Comparison of ENCODE assay signal across 15 cellular contexts in the genomic region with DNA sequence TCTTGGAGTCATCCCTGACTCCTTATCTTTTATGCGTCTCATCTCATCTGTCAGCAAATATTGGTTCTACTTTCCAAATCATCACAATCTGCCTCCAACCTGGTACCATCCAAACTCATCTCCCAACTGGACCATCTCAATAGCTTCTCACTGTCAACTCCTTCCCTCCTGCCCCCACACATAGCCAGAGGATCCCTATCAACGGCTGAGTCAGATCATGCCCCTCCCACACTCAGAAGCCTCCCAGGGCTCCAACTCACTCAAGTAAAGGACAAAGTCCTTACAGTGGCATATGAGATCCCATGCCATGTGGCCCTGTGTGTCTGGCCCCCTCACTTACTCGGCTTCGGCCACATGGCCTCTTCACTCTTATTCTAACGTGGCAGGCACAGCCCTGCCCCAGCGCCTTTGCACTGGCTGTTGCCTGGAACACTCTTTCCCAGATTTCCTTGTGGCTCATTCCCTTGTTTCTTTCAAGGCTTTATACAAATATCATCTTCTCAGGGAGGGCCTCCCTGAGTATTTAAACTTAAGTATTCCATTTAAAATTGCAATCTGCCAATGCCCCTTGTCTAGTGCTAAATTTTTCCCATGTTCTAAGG. TPM values are rescaled to one million over a fixed set of nuclear protein-coding genes. Genes with fewer than 3 reads are reported as not detected.
A peak's percentile ranks its signal among the peaks of the same experiment; 100 is the strongest.
DNase-seq lines count a peak whose midpoint lies in the region; ATAC-seq and TF ChIP-seq lines count a peak whose summit lies in the region.
"Had no signal": no experiment of that assay in that cellular context is flagged by ENCODE, and none has a peak within 500 bp of the region (broad histone marks: within the 10 kb centered on the region; RNA-seq: fewer than 3 reads in every experiment).

No MANE protein-coding gene starts in this region.

- 52 to 71% (median 58%) methylated on average over 6 of the region's 6 CpGs for WGBS in stomach, 5 donors

- H3K36me3 Mint-ChIP-seq in activated CD8-positive, alpha-beta T cell treated with anti-CD3 and anti-CD28 coated beads for 36 hours (ENCODE audit: low read depth) = peaks cover 5% of the 10 kb centered on the region
- H3K36me3 Mint-ChIP-seq in activated CD8-positive, alpha-beta T cell treated with anti-CD3 and anti-CD28 coated beads, Interleukin-2, amount 10 ng/mL, durations not matched to agents 7 days and 5 days (ENCODE audit: low read depth) = peaks cover 2% of the 10 kb centered on the region

- no peak for ATAC-seq in activated CD8-positive, alpha-beta T cell treated with anti-CD3 and anti-CD28 coated beads for 36 hours
- ATAC-seq in activated CD8-positive, alpha-beta T cell treated with anti-CD3 and anti-CD28 coated beads, Interleukin-2, amount 10 ng/mL, durations not matched to agents 7 days and 5 days = no peak
- ATAC-seq in HG03280 (IDR thresholded peaks at IDR 0.05; ENCODE audit: unreplicated experiment) (no peak), HG03457 (IDR thresholded peaks at IDR 0.05; ENCODE audit: unreplicated experiment) (no peak)

- peaks cover 28% of the 10 kb centered on the region for H3K4me1 Mint-ChIP-seq in activated CD8-positive, alpha-beta T cell treated with anti-CD3 and anti-CD28 coated beads for 36 hours (ENCODE audit: low read depth)
- peaks cover 28% of the 10 kb centered on the region for H3K4me1 Mint-ChIP-seq in activated CD8-positive, alpha-beta T cell treated with anti-CD3 and anti-CD28 coated beads, Interleukin-2, amount 10 ng/mL, durations not matched to agents 7 days and 5 days (ENCODE audit: low read depth)

- H4K20me1 ChIP-seq in fibroblast of lung (ENCODE audit: control insufficient read depth, extremely low read depth, insufficient read depth, low read length) = no peaks in the 10 kb centered on the region

- H3K27me3 Mint-ChIP-seq in activated CD8-positive, alpha-beta T cell treated with anti-CD3 and anti-CD28 coated beads for 36 hours = peaks cover 24% of the 10 kb centered on the region
- H3K27me3 Mint-ChIP-seq in activated CD8-positive, alpha-beta T cell treated with anti-CD3 and anti-CD28 coated beads, Interleukin-2, amount 10 ng/mL, durations not matched to agents 7 days and 5 days (ENCODE audit: low read depth) = peaks cover 49% of the 10 kb centered on the region

- TF ChIP-seq EP300 in stomach (IDR thresholded peaks at IDR 0.05) = no peak

- H3K9me3 Mint-ChIP-seq in activated CD8-positive, alpha-beta T cell treated with anti-CD3 and anti-CD28 coated beads for 36 hours = no peaks in the 10 kb centered on the region
- no peaks in the 10 kb centered on the region for H3K9me3 Mint-ChIP-seq in activated CD8-positive, alpha-beta T cell treated with anti-CD3 and anti-CD28 coated beads, Interleukin-2, amount 10 ng/mL, durations not matched to agents 7 days and 5 days (ENCODE audit: insufficient read depth)

- no peak for TF ChIP-seq CTCF in activated CD8-positive, alpha-beta T cell treated with anti-CD3 and anti-CD28 coated beads for 36 hours (IDR thresholded peaks at IDR 0.05)
- TF ChIP-seq CTCF in fibroblast of lung (conservative IDR thresholded peaks at IDR 0.05 in 1 of 2, IDR thresholded peaks at IDR 0.05 in 1 of 2; ENCODE audit: low read depth in 1 of 2, low read length in 2 of 2) (no peak), stomach (IDR thresholded peaks at IDR 0.05) (no peak)

- H3K27ac ChIP-seq in fibroblast of lung (ENCODE audit: insufficient read depth, low read length) (no peak overlapping the region), stomach (no peak overlapping the region)
- H3K27ac ChIP-seq: coronary artery, neural progenitor cell had no signal

- H3K79me2 ChIP-seq in fibroblast of lung (ENCODE audit: control insufficient read depth, insufficient read depth, low read length) = peaks cover 14% of the 10 kb centered on the region

- H3K4me3 ChIP-seq in fibroblast of lung (replicated peaks in 1 of 4; ENCODE audit: control extremely low read depth in 1 of 4, insufficient read depth in 1 of 4, low read depth in 3 of 4, low read length in 4 of 4) (no peak overlapping the region), stomach (no peak overlapping the region)
- H3K4me3 ChIP-seq: coronary artery, neural progenitor cell had no signal

- no peak overlapping the region for H3K4me3 Mint-ChIP-seq in activated CD8-positive, alpha-beta T cell treated with anti-CD3 and anti-CD28 coated beads for 36 hours
- no peak overlapping the region for H3K4me3 Mint-ChIP-seq in activated CD8-positive, alpha-beta T cell treated with anti-CD3 and anti-CD28 coated beads, Interleukin-2, amount 10 ng/mL, durations not matched to agents 7 days and 5 days
- H3K4me3 Mint-ChIP-seq: neural progenitor cell had no signal

- no peaks in the 10 kb centered on the region for H3K9me3 ChIP-seq in fibroblast of lung (ENCODE audit: control insufficient read depth, insufficient read depth, low read depth, low read length)
- no peaks in the 10 kb centered on the region for H3K9me3 ChIP-seq in stomach

- H3K4me2 ChIP-seq in fibroblast of lung (ENCODE audit: extremely low read depth, insufficient read depth, low read length) = peak overlapping the region; percentile 35
- H3K4me2 ChIP-seq: neural progenitor cell had no signal

- CTCF ChIA-PET in activated CD8-positive, alpha-beta T cell treated with anti-CD3 and anti-CD28 coated beads for 36 hours (lab: Charles Lee) = interaction anchor here (2.8 kb wide), 1 partner anchor 10 kb away, joined by 21 read pairs; a partner anchor contains a TSS
- CTCF ChIA-PET in activated CD8-positive, alpha-beta T cell treated with anti-CD3 and anti-CD28 coated beads, Interleukin-2, amount 10 ng/mL, durations not matched to agents 7 days and 5 days (lab: Charles Lee) = interaction anchor here (2.7 kb wide), 1 partner anchor 10 kb away, joined by 26 read pairs; a partner anchor contains a TSS

- H3K27me3 ChIP-seq in fibroblast of lung (ENCODE audit: control insufficient read depth, insufficient read depth, low read length) = no peaks in the 10 kb centered on the region
- peaks cover 14 to 85% (median 40%) of the 10 kb centered on the region in 3 donors for H3K27me3 ChIP-seq in stomach

- H3K9ac ChIP-seq in fibroblast of lung (ENCODE audit: insufficient read depth, low read length) = no peak overlapping the region
- H3K9ac ChIP-seq: neural progenitor cell had no signal

- POLR2A ChIA-PET in activated CD8-positive, alpha-beta T cell treated with anti-CD3 and anti-CD28 coated beads for 36 hours (lab: Charles Lee) = interaction anchor here (0.8 kb wide), 1 partner anchor 18 kb away, joined by 3 read pairs; a partner anchor contains a TSS
- POLR2A ChIA-PET in activated CD8-positive, alpha-beta T cell treated with anti-CD3 and anti-CD28 coated beads, Interleukin-2, amount 10 ng/mL, durations not matched to agents 7 days and 5 days (lab: Charles Lee) = interaction anchor here (0.6 kb wide), 1 partner anchor 1893 kb away, joined by 4 read pairs; no protein-coding TSS in a partner anchor

- no peak overlapping the region for H3K27ac Mint-ChIP-seq in activated CD8-positive, alpha-beta T cell treated with anti-CD3 and anti-CD28 coated beads for 36 hours
- H3K27ac Mint-ChIP-seq in activated CD8-positive, alpha-beta T cell treated with anti-CD3 and anti-CD28 coated beads, Interleukin-2, amount 10 ng/mL, durations not matched to agents 7 days and 5 days = no peak overlapping the region
- H3K27ac Mint-ChIP-seq: neural progenitor cell had no signal

- H3K36me3 ChIP-seq in fibroblast of lung (ENCODE audit: control insufficient read depth, insufficient read depth, low read length) (peaks cover 15% of the 10 kb centered on the region), stomach (no peaks in the 10 kb centered on the region)
- H3K36me3 ChIP-seq: neural progenitor cell had no signal

- TF ChIP-seq POLR2A in stomach (IDR thresholded peaks at IDR 0.05) = no peak

- no peak overlapping the region for H2AFZ ChIP-seq in fibroblast of lung (ENCODE audit: low read length)
- H2AFZ ChIP-seq: neural progenitor cell had no signal

- peak; percentile 34 for DNase-seq in activated CD8-positive, alpha-beta T cell treated with anti-CD3 and anti-CD28 coated beads for 36 hours
- DNase-seq in activated CD8-positive, alpha-beta T cell treated with anti-CD3 and anti-CD28 coated beads, Interleukin-2, amount 10 ng/mL, durations not matched to agents 7 days and 5 days = no peak
- DNase-seq in OCI-M2 (lab: John Stamatoyannopoulos, UW; ENCODE audit: unreplicated experiment) (peak; percentile 66), fibroblast of lung (ENCODE audit: low read depth in 2 of 2) (peak in 1 of 2 donors; percentile 58), stomach (peak; percentile 34), COR-L47 (lab: John Stamatoyannopoulos, UW) (no peak)
- DNase-seq: activated naive CD4-positive, alpha-beta T cell treated with anti-CD3 and anti-CD28 coated beads, Interleukin-2, amount 50 U/mL, for 16 hours; DND-41; NCI-H2171 treated with DMSO at 0.1 percent for 48 hours had no signal

- H3K4me1 ChIP-seq in fibroblast of lung (ENCODE audit: control insufficient read depth, extremely low read depth, insufficient read depth, low read length) (peaks cover 12% of the 10 kb centered on the region), stomach (peaks cover 17 to 43% (median 27%) of the 10 kb centered on the region in 4 donors)

- intact Hi-C loops in activated CD8-positive, alpha-beta T cell treated with anti-CD3 and anti-CD28 coated beads for 36 hours (cut with micrococcal nuclease) = no loop called here
- intact Hi-C loops in stomach (cut with DNase I; ENCODE audit: low total_unique reads) = no loop called here

RNA-seq across cellular contexts. Expression of a gene that starts 4.3 kb away (rescaled TPM):
- 1 to 10 TPM in 1 of 2 experiments, under 1 TPM in 1; 0.69 to 1.5 TPM for total RNA-seq in activated CD8-positive, alpha-beta T cell treated with anti-CD3 and anti-CD28 coated beads for 36 hours
- 1 to 10 TPM in 1 of 2 experiments, under 1 TPM in 1; 0.90 to 1.3 TPM for total RNA-seq in activated CD8-positive, alpha-beta T cell treated with anti-CD3 and anti-CD28 coated beads, Interleukin-2, amount 10 ng/mL, durations not matched to agents 7 days and 5 days
- total RNA-seq in fibroblast of lung (0.77 and 1.5 TPM in 2 replicates), stomach (1 to 10 TPM in 2 of 5 donors, not detected in 3; 1.7 to 3.6 TPM)
- polyA plus RNA-seq in fibroblast of lung (2.0 and 4.8 TPM in 2 replicates), stomach (under 1 TPM in 2 of 3 donors, not detected in 1; 0.12 to 0.33 TPM)
- polyA plus RNA-seq in fibroblast of lung (2012) = 2.8 and 6.8 TPM in 2 replicates
- 9.5 and 18.3 TPM in 2 replicates for polyA minus RNA-seq in fibroblast of lung (ENCODE audit: low replicate concordance)

RNA-seq across cellular contexts. Expression of a gene that starts 5.0 kb away (rescaled TPM):
- total RNA-seq in activated CD8-positive, alpha-beta T cell treated with anti-CD3 and anti-CD28 coated beads for 36 hours = not detected
- not detected for total RNA-seq in activated CD8-positive, alpha-beta T cell treated with anti-CD3 and anti-CD28 coated beads, Interleukin-2, amount 10 ng/mL, durations not matched to agents 7 days and 5 days
- total RNA-seq in fibroblast of lung (under 0.01 and 0.50 TPM in 2 replicates), stomach (not detected)
- polyA plus RNA-seq in fibroblast of lung (0.15 and 0.20 TPM in 2 replicates), stomach (under 1 TPM in 2 of 3 donors, not detected in 1; 0.19 to 0.30 TPM)
- polyA plus RNA-seq in fibroblast of lung (2012) = 1.4 and 2.1 TPM in 2 replicates
- 1.1 TPM in 1 of 2 replicates, not detected in the other for polyA minus RNA-seq in fibroblast of lung (ENCODE audit: low replicate concordance)
- total RNA-seq: urinary bladder had no signal

RNA-seq across cellular contexts. Expression of a gene that starts 10.1 kb away (rescaled TPM):
- total RNA-seq in activated CD8-positive, alpha-beta T cell treated with anti-CD3 and anti-CD28 coated beads for 36 hours = 10 to 100 TPM; 11.7 to 12.5 TPM
- 10 to 100 TPM; 21.0 to 25.9 TPM for total RNA-seq in activated CD8-positive, alpha-beta T cell treated with anti-CD3 and anti-CD28 coated beads, Interleukin-2, amount 10 ng/mL, durations not matched to agents 7 days and 5 days
- total RNA-seq in fibroblast of lung (8.5 and 10.6 TPM in 2 replicates), stomach (100 to 1,000 TPM in 1 of 5 donors, 10 to 100 TPM in 3, 1 to 10 TPM in 1; 4.0 to 222 (median 18.7) TPM)
- polyA plus RNA-seq in fibroblast of lung (4.5 and 4.9 TPM in 2 replicates), stomach (10 to 100 TPM; 18.3 to 40.7 (median 35.1) TPM)
- polyA plus RNA-seq in fibroblast of lung (2012) = 10.1 and 12.2 TPM in 2 replicates
- polyA minus RNA-seq in fibroblast of lung (ENCODE audit: low replicate concordance) = 6.2 and 9.0 TPM in 2 replicates

RNA-seq across cellular contexts. Expression of a gene that starts 18.4 kb away (rescaled TPM):
- 100 to 1,000 TPM; 178 to 191 TPM for total RNA-seq in activated CD8-positive, alpha-beta T cell treated with anti-CD3 and anti-CD28 coated beads for 36 hours
- total RNA-seq in activated CD8-positive, alpha-beta T cell treated with anti-CD3 and anti-CD28 coated beads, Interleukin-2, amount 10 ng/mL, durations not matched to agents 7 days and 5 days = 100 to 1,000 TPM; 173 to 187 TPM
- total RNA-seq in fibroblast of lung (190 and 217 TPM in 2 replicates), stomach (100 to 1,000 TPM in 2 of 5 donors, 10 to 100 TPM in 3; 10.7 to 282 (median 92.4) TPM)
- polyA plus RNA-seq in fibroblast of lung (287 and 366 TPM in 2 replicates), stomach (100 to 1,000 TPM in 2 of 3 donors, 10 to 100 TPM in 1; 99.3 to 150 (median 116) TPM)
- polyA plus RNA-seq in fibroblast of lung (2012) = 221 and 297 TPM in 2 replicates
- polyA minus RNA-seq in fibroblast of lung (ENCODE audit: low replicate concordance) = 338 and 417 TPM in 2 replicates

RNA-seq across cellular contexts. Expression of a gene that starts 33.2 kb away (rescaled TPM):
- total RNA-seq in activated CD8-positive, alpha-beta T cell treated with anti-CD3 and anti-CD28 coated beads for 36 hours = 1 to 10 TPM; 1.4 to 1.8 TPM
- under 1 TPM; 0.42 to 0.50 TPM for total RNA-seq in activated CD8-positive, alpha-beta T cell treated with anti-CD3 and anti-CD28 coated beads, Interleukin-2, amount 10 ng/mL, durations not matched to agents 7 days and 5 days
- total RNA-seq in fibroblast of lung (not detected in 2 replicates), stomach (1 to 10 TPM in 2 of 5 donors, under 1 TPM in 1, not detected in 2; 0.55 to 8.4 (median 4.0) TPM)
- polyA plus RNA-seq in fibroblast of lung (not detected in 2 replicates), stomach (1 to 10 TPM in 2 of 3 donors, under 1 TPM in 1; 0.40 to 1.8 (median 1.5) TPM)
- not detected in 2 replicates for polyA plus RNA-seq in fibroblast of lung (2012)
- polyA minus RNA-seq in fibroblast of lung (ENCODE audit: low replicate concordance) = not detected in 2 replicates
- total RNA-seq: fibroblast of villous mesenchyme had no signal

Comparison
In these comparisons a context has a peak if more than half of its experiments do, and no peak if none do; other contexts are left out.
1. DNase-seq: peak in activated CD8-positive, alpha-beta T cell treated with anti-CD3 and anti-CD28 coated beads for 36 hours (single experiment), OCI-M2 (single experiment) and stomach (single experiment); none in activated CD8-positive, alpha-beta T cell treated with anti-CD3 and anti-CD28 coated beads, Interleukin-2, amount 10 ng/mL, durations not matched to agents 7 days and 5 days (single experiment) and COR-L47 (single experiment).